19 cellular contexts compared by ENCODE assay signal in the genomic region with DNA sequence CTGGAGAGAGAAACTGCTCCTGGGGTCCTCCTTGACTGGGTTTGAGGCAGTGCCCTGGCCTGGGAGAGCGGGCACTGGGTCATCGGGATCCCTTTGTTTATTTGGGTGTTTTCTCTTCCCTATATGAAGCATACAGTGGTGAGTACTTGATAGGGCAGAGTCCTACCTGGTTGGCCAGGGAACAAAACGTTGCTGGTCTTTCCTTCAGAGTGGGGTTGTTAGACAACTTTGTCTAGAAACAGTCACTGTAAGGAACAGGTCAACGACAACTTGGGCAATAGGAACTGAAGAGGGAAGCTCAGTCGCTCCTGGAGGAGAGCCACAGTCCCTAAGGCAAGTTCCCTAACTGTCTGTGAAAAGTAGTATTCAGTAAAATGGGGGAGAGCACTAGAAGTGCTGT. TPM values are rescaled to one million over a fixed set of nuclear protein-coding genes. Genes with fewer than 3 reads are reported as not detected.
DNase-seq lines count a peak whose midpoint lies in the region; ATAC-seq and TF ChIP-seq lines count a peak whose summit lies in the region.
"Had no signal": no experiment of that assay in that cellular context is flagged by ENCODE, and none has a peak within 500 bp of the region (broad histone marks: within the 10 kb centered on the region; RNA-seq: fewer than 3 reads in every experiment).

No MANE protein-coding gene starts in this region.

- H3K4me2 ChIP-seq in osteoblast (ENCODE audit: insufficient read depth, low read length) = no peak overlapping the region
- H3K4me2 ChIP-seq: GM23338 had no signal

- H4K20me1 ChIP-seq in osteoblast (ENCODE audit: insufficient read depth, low read length) = no peaks in the 10 kb centered on the region

- H3K4me1 ChIP-seq in duodenal mucosa (ENCODE audit: control insufficient read depth in 1 of 2, insufficient read depth in 2 of 2, low read length in 2 of 2) (peaks cover 12 to 13% of the 10 kb centered on the region in 2 donors), muscle layer of duodenum (ENCODE audit: control insufficient read depth in 1 of 2, insufficient read depth in 2 of 2, low read length in 2 of 2) (no peaks in the 10 kb centered on the region), osteoblast (ENCODE audit: insufficient read depth, low read length) (no peaks in the 10 kb centered on the region), adrenal gland (replicated peaks in 1 of 2) (no peaks in the 10 kb centered on the region)
- H3K4me1 ChIP-seq: Caco-2 had no signal

- no peak for ATAC-seq in left cardiac atrium
- ATAC-seq: HCT116 had no signal

- H3K9me3 ChIP-seq in duodenal mucosa (ENCODE audit: control insufficient read depth in 1 of 2, low read length in 2 of 2) (no peaks in the 10 kb centered on the region), muscle layer of duodenum (ENCODE audit: control insufficient read depth in 1 of 2, low read length in 2 of 2) (no peaks in the 10 kb centered on the region), osteoblast (ENCODE audit: low read depth, low read length) (peaks cover 3% of the 10 kb centered on the region), adrenal gland (replicated peaks in 1 of 3) (no peaks in the 10 kb centered on the region)
- H3K9me3 ChIP-seq: Caco-2 had no signal

- DNase-seq in osteoblast (ENCODE audit: insufficient read length, low spot score, missing footprints) = peak; percentile 1
- DNase-seq in cerebellum (ENCODE audit: low spot score) = no peak
- no peak for DNase-seq in left cardiac atrium
- DNase-seq in D341Med (ENCODE audit: low spot score) = no peak
- no peak for DNase-seq in adrenal gland
- DNase-seq: AML-193; Caco-2; CD4-positive, alpha-beta T cell; DMS153; DMS79; GDM1; HFFc6; IMR-90 had no signal

- H3K27me3 ChIP-seq in duodenal mucosa (ENCODE audit: control insufficient read depth in 1 of 2, insufficient read depth in 2 of 2, low read length in 2 of 2) (no peaks in the 10 kb centered on the region), muscle layer of duodenum (ENCODE audit: low read depth, low read length) (no peaks in the 10 kb centered on the region), osteoblast (ENCODE audit: insufficient read depth, low read length) (no peaks in the 10 kb centered on the region), adrenal gland (no peaks in the 10 kb centered on the region)

- H3K27ac ChIP-seq in duodenal mucosa (ENCODE audit: low read depth, low read length) (peak overlapping the region; percentile 16), muscle layer of duodenum (ENCODE audit: low read length) (peak overlapping the region; percentile 13), osteoblast (ENCODE audit: low read depth, low read length) (no peak overlapping the region), adrenal gland (no peak overlapping the region)
- H3K27ac ChIP-seq: C4-2B had no signal

- TF ChIP-seq CTCF in osteoblast (IDR thresholded peaks at IDR 0.05; ENCODE audit: extremely low read depth, low read depth, low read length) (no peak), adrenal gland (IDR thresholded peaks at IDR 0.05) (no peak)

- intact Hi-C loops in left cardiac atrium (cut with DNase I) (no loop called here), adrenal gland (cut with DNase I) (no loop called here)

- peak overlapping the region; percentile 77 to 78 for H3K4me3 ChIP-seq in duodenal mucosa (ENCODE audit: low read depth in 1 of 2, low read length in 2 of 2)
- H3K4me3 ChIP-seq in muscle layer of duodenum (ENCODE audit: low read depth in 1 of 2, low read length in 2 of 2) = no peak overlapping the region
- no peak overlapping the region for H3K4me3 ChIP-seq in osteoblast (ENCODE audit: insufficient read depth, low read length)
- no peak overlapping the region for H3K4me3 ChIP-seq in adrenal gland
- H3K4me3 ChIP-seq: GM23338 had no signal

- H2AFZ ChIP-seq in osteoblast (ENCODE audit: low read length) = no peak overlapping the region
- H2AFZ ChIP-seq: GM23338 had no signal

- WGBS in adrenal gland, 4 donors = 70 to 82% (median 76%) methylated on average over 5 of the region's 5 CpGs

- TF ChIP-seq POLR2A in adrenal gland (IDR thresholded peaks at IDR 0.05) = no peak

- H3K36me3 ChIP-seq in duodenal mucosa (ENCODE audit: control insufficient read depth in 1 of 2, insufficient read depth in 2 of 2, low read length in 2 of 2) (peaks cover 3 to 9% of the 10 kb centered on the region in 2 donors), muscle layer of duodenum (ENCODE audit: control insufficient read depth in 1 of 2, insufficient read depth in 2 of 2, low read length in 2 of 2) (no peaks in the 10 kb centered on the region), osteoblast (ENCODE audit: insufficient read depth, low read length) (no peaks in the 10 kb centered on the region), adrenal gland (replicated peaks in 1 of 2) (no peaks in the 10 kb centered on the region)

- no peaks in the 10 kb centered on the region for H3K79me2 ChIP-seq in osteoblast (ENCODE audit: insufficient read depth, low read length)

- H3K9ac ChIP-seq in duodenal mucosa (ENCODE audit: low read depth in 1 of 2, low read length in 2 of 2) = no peak overlapping the region

RNA-seq across cellular contexts. Expression of a gene that starts 0.6 kb away (rescaled TPM):
- total RNA-seq in osteoblast (under 0.01 and 0.29 TPM in 2 replicates), cerebellum (0.36 TPM), left cardiac atrium (under 1 TPM in 1 of 2 donors, not detected in 1; 0.21 TPM), adrenal gland (under 1 TPM in 4 of 8 donors, not detected in 4; 0.14 to 0.26 (median 0.19) TPM)
- polyA plus RNA-seq in adrenal gland = 1 to 10 TPM in 1 of 3 donors, under 1 TPM in 1, not detected in 1; 0.07 to 1.0 TPM
- total RNA-seq: Caco-2; CD4-positive, alpha-beta T cell; Daoy; GM23338; HFFc6; IMR-90 had no signal
- polyA plus RNA-seq: GM23338, IMR-90 had no signal

Comparison
In these comparisons a context has a peak if more than half of its experiments do, and no peak if none do; other contexts are left out.
1. H3K27ac ChIP-seq: peak in duodenal mucosa (single experiment) and muscle layer of duodenum (single experiment); none in osteoblast (single experiment) and adrenal gland (0 of 5).
2. H3K4me3 ChIP-seq: peak in duodenal mucosa (2 of 2); none in muscle layer of duodenum (0 of 2), osteoblast (single experiment) and adrenal gland (0 of 4).